In genomic region chr6:36050947-36051710, GRCh38 we compare ENCODE assay signal across 1 cellular context.
TF ChIP-seq lines count a peak whose summit lies in the region.

No MANE protein-coding gene starts in this region.

TF ChIP-seq in GM12878, 131 proteins besides CTCF, POLR2A, EP300 and RAD21:
- no peak for TF ChIP-seq FOS (IDR thresholded peaks at IDR 0.05; ENCODE audit: borderline replicate concordance, extremely low read depth, insufficient read length)
- no peak for TF ChIP-seq PAX8 (IDR thresholded peaks at IDR 0.05)
- no peak for TF ChIP-seq POU2F2 (IDR thresholded peaks at IDR 0.05; ENCODE audit: borderline replicate concordance, low read depth, low read length)
- TF ChIP-seq EED (IDR thresholded peaks at IDR 0.05; ENCODE audit: low read depth), result no peak
- no peak for TF ChIP-seq POLR2AphosphoS2 (IDR thresholded peaks at IDR 0.05; ENCODE audit: low read depth, low read length)
- no peak for TF ChIP-seq BRCA1 (IDR thresholded peaks at IDR 0.05; ENCODE audit: low read depth, low read length)
- TF ChIP-seq BCLAF1 (IDR thresholded peaks at IDR 0.05), result no peak
- no peak for TF ChIP-seq RAD51 (IDR thresholded peaks at IDR 0.05)
- TF ChIP-seq DPF2 (IDR thresholded peaks at IDR 0.05), result no peak
- TF ChIP-seq FOXM1 (IDR thresholded peaks at IDR 0.05; ENCODE audit: low read depth, low read length), result no peak
- no peak for TF ChIP-seq NR2C1 (IDR thresholded peaks at IDR 0.05)
- TF ChIP-seq ZNF622 (IDR thresholded peaks at IDR 0.05), result no peak
- no peak for TF ChIP-seq EZH2 (IDR thresholded peaks at IDR 0.05; ENCODE audit: borderline replicate concordance, control insufficient read depth, low read depth, low read length)
- TF ChIP-seq HDAC6 (IDR thresholded peaks at IDR 0.05; ENCODE audit: unreplicated experiment), result no peak
- TF ChIP-seq ZNF274 (IDR thresholded peaks at IDR 0.05; ENCODE audit: insufficient read depth, insufficient read length), result no peak
- TF ChIP-seq, protein P1, sequence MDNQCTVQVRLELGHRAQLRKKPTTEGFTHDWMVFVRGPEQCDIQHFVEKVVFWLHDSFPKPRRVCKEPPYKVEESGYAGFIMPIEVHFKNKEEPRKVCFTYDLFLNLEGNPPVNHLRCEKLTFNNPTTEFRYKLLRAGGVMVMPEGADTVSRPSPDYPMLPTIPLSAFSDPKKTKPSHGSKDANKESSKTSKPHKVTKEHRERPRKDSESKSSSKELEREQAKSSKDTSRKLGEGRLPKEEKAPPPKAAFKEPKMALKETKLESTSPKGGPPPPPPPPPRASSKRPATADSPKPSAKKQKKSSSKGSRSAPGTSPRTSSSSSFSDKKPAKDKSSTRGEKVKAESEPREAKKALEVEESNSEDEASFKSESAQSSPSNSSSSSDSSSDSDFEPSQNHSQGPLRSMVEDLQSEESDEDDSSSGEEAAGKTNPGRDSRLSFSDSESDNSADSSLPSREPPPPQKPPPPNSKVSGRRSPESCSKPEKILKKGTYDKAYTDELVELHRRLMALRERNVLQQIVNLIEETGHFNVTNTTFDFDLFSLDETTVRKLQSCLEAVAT (IDR thresholded peaks at IDR 0.05), result no peak
- TF ChIP-seq TAF1 (IDR thresholded peaks at IDR 0.05; ENCODE audit: borderline replicate concordance, low read depth, low read length), result no peak
- no peak for TF ChIP-seq MXI1 (IDR thresholded peaks at IDR 0.05; ENCODE audit: low read depth, low read length)
TF ChIP-seq in GM12878: peak in this region for 0.
